Comparison of ENCODE assay signal across 10 cellular contexts in genomic region chr9:37144762-37145161, GRCh38. TPM values are rescaled to one million over a fixed set of nuclear protein-coding genes. Genes with fewer than 3 reads are reported as not detected.
DNase-seq lines count a peak whose midpoint lies in the region; ATAC-seq and TF ChIP-seq lines count a peak whose summit lies in the region.
"Had no signal": no experiment of that assay in that cellular context is flagged by ENCODE, and none has a peak within 500 bp of the region (broad histone marks: within the 10 kb centered on the region; RNA-seq: fewer than 3 reads in every experiment).

No MANE protein-coding gene starts in this region.

- intact Hi-C loops in IMR-90 (cut with micrococcal nuclease) = loop anchor here (5.0 kb wide), 1 partner anchor 113 kb away; no protein-coding TSS in a partner anchor

- no peak overlapping the region for H2BK20ac ChIP-seq in IMR-90 (ENCODE audit: low read depth, low read length)

- H2AK5ac ChIP-seq in IMR-90 (ENCODE audit: low read depth, low read length) = no peak overlapping the region

- H3K56ac ChIP-seq in IMR-90 (ENCODE audit: extremely low read depth, insufficient read depth, low read length) = no peak overlapping the region

- in situ Hi-C loops in IMR-90 (cut with MboI; ENCODE audit: low sequenced_read_pairs) = no loop called here

- no peaks in the 10 kb centered on the region for H3K4me1 ChIP-seq in IMR-90 (ENCODE audit: control insufficient read depth, insufficient read depth, low read length)

- CTCF ChIA-PET in IMR-90 (lab: Yijun Ruan, JAX) = interaction anchor here (0.7 kb wide), 1 partner anchor 10 kb away, joined by 3 read pairs; no protein-coding TSS in a partner anchor

- DNase-seq in COLO829 (ENCODE audit: low spot score) = peak; percentile 22
- DNase-seq in IMR-90 = peak; percentile 38
- DNase-seq in fibroblast of mammary gland (ENCODE audit: low read depth) = peak; percentile 42
- DNase-seq in GOT3 (lab: John Stamatoyannopoulos, UW) = no peak
- no peak for DNase-seq in NK-92 (lab: John Stamatoyannopoulos, UW; ENCODE audit: unreplicated experiment)
- no peak for DNase-seq in NCI-H2171 treated with DMSO at 0.1 percent for 48 hours (lab: John Stamatoyannopoulos, UW)
- DNase-seq in hippocampal formation (lab: John Stamatoyannopoulos, UW) = no peak

- no peak overlapping the region for H2BK15ac ChIP-seq in IMR-90 (ENCODE audit: low read depth, low read length)

- H2AFZ ChIP-seq in IMR-90 (replicated peaks; ENCODE audit: low read length, poor library complexity) = no peak overlapping the region

- TF ChIP-seq CTCF in IMR-90 (conservative IDR thresholded peaks at IDR 0.05; ENCODE audit: low read depth, low read length) = no peak
- TF ChIP-seq CTCF in fibroblast of mammary gland (conservative IDR thresholded peaks at IDR 0.05; ENCODE audit: control insufficient read depth, insufficient read depth, low read depth, low read length) = no peak

- H4K91ac ChIP-seq in IMR-90 (ENCODE audit: insufficient read depth, low read depth, low read length) = no peak overlapping the region

- H2BK5ac ChIP-seq in IMR-90 (ENCODE audit: low read depth, low read length, poor library complexity, severe bottlenecking) = no peak overlapping the region

- H3K27me3 ChIP-seq in IMR-90 (ENCODE audit: control insufficient read depth, insufficient read depth, low read length) = no peaks in the 10 kb centered on the region

- peak; percentile 40 for ATAC-seq in GM19438 (IDR thresholded peaks at IDR 0.05; ENCODE audit: low read depth, unreplicated experiment)
- peak; percentile 67 for ATAC-seq in IMR-90 (ENCODE audit: low read depth)

- no peak for TF ChIP-seq POLR2A in IMR-90 (IDR thresholded peaks at IDR 0.05; ENCODE audit: low read depth, low read length)

- H3K4me3 ChIP-seq in IMR-90 (ENCODE audit: insufficient read depth, low read depth, low read length) (no peak overlapping the region), fibroblast of mammary gland (ENCODE audit: control insufficient read depth, low read depth, low read length) (no peak overlapping the region)
- H3K4me3 ChIP-seq: SK-N-MC, skin epidermis had no signal

- H2BK120ac ChIP-seq in IMR-90 (ENCODE audit: low read depth, low read length) = no peak overlapping the region

- H3K4ac ChIP-seq in IMR-90 (ENCODE audit: low read depth, low read length) = no peak overlapping the region

- 0 out of 2 replicates have a peak overlapping the region, but pooled peaks have one; percentile 7 for H3K14ac ChIP-seq in IMR-90 (replicated peaks; ENCODE audit: low read depth, low read length)

- H3K4me2 ChIP-seq in IMR-90 (ENCODE audit: low read depth, low read length) = no peak overlapping the region

- no peak overlapping the region for H2AK9ac ChIP-seq in IMR-90 (replicated peaks; ENCODE audit: low read depth, low read length, poor library complexity)

- H3K36me3 ChIP-seq in IMR-90 (ENCODE audit: control insufficient read depth, insufficient read depth, low read length) = no peaks in the 10 kb centered on the region

- H3K9ac ChIP-seq in IMR-90 (ENCODE audit: low read depth, low read length) = no peak overlapping the region

- WGBS in IMR-90 (ENCODE audit: extremely low coverage in 2 of 2, insufficient read length in 1 of 2), 2 experiments = 13% methylated on average over 1 of the region's 2 CpGs; no CpG with 5 or more reads in 1 of the 2 experiments

- H3K27ac ChIP-seq in IMR-90 (ENCODE audit: insufficient read depth, low read length) = no peak overlapping the region
- H3K27ac ChIP-seq: SK-N-MC had no signal

- POLR2A ChIA-PET in IMR-90 (lab: Charles Lee; ENCODE audit: unreplicated experiment) = no interaction called here

- 0 out of 2 replicates have a peak overlapping the region, but pooled peaks have one; percentile 12 for H3K23ac ChIP-seq in IMR-90 (ENCODE audit: low read depth, low read length)

- no peaks in the 10 kb centered on the region for H3K9me3 ChIP-seq in IMR-90 (ENCODE audit: control insufficient read depth, insufficient read depth, low read length)

- TF ChIP-seq RAD21 in IMR-90 (IDR thresholded peaks at IDR 0.05; ENCODE audit: low read length) = no peak

- H4K8ac ChIP-seq in IMR-90 (ENCODE audit: low read depth in 2 of 2, low read length in 2 of 2) = no peak overlapping the region

- no TSS peak for BruUV-seq in IMR-90 (replicated peaks; lab: Mats Ljungman, UMichigan)

- no peaks in the 10 kb centered on the region for H4K20me1 ChIP-seq in IMR-90 (ENCODE audit: insufficient read depth, low read length)

- H4K5ac ChIP-seq in IMR-90 (ENCODE audit: low read depth, low read length) = no peak overlapping the region

- H3K79me1 ChIP-seq in IMR-90 (ENCODE audit: low read depth in 1 of 2, low read length in 2 of 2) = peaks cover 4 to 7% of the 10 kb centered on the region in 2 experiments; a peak in 2 of 4 replicates

- no peaks in the 10 kb centered on the region for H3K9me1 ChIP-seq in IMR-90 (ENCODE audit: insufficient read depth, low read length)

- H3K18ac ChIP-seq in IMR-90 (ENCODE audit: low read depth, low read length) = no peak overlapping the region

- dilution Hi-C loops in IMR-90 (cut with HindIII; ENCODE audit: low sequenced_read_pairs, unreplicated experiment) = no loop called here

TF ChIP-seq in IMR-90, 13 proteins besides CTCF, POLR2A, EP300 and RAD21:
- TF ChIP-seq ELK1 (IDR thresholded peaks at IDR 0.05; ENCODE audit: borderline replicate concordance, low read depth, low read length) (no peak), NFE2L2 (IDR thresholded peaks at IDR 0.05; ENCODE audit: low read depth, low read length) (no peak), MAZ (IDR thresholded peaks at IDR 0.05; ENCODE audit: borderline replicate concordance, low read depth, low read length) (no peak), MAFK (IDR thresholded peaks at IDR 0.05; ENCODE audit: low read depth, low read length) (no peak), CHD1 (IDR thresholded peaks at IDR 0.05; ENCODE audit: low read depth, low read length) (no peak), RCOR1 (IDR thresholded peaks at IDR 0.05; ENCODE audit: insufficient replicate concordance, low read length) (no peak), MXI1 (IDR thresholded peaks at IDR 0.05; ENCODE audit: borderline replicate concordance, low read depth, low read length) (no peak), CEBPB (IDR thresholded peaks at IDR 0.05; ENCODE audit: low read depth, low read length) (no peak), SMC3 (IDR thresholded peaks at IDR 0.05; ENCODE audit: low read depth, low read length) (no peak), USF2 (IDR thresholded peaks at IDR 0.05; ENCODE audit: low read depth, low read length) (no peak), RFX5 (IDR thresholded peaks at IDR 0.05; ENCODE audit: low read depth, low read length) (no peak), FOS (IDR thresholded peaks at IDR 0.05; ENCODE audit: low read depth, low read length) (no peak)
TF ChIP-seq in IMR-90: peak in this region for 0.

RNA-seq across cellular contexts. Expression of gene ZCCHC7, which starts 24.4 kb away (rescaled TPM):
- 21.4 and 28.7 TPM in 2 replicates for total RNA-seq in IMR-90 (2012; rRNA removed)
- polyA plus RNA-seq in IMR-90 (2012; rRNA removed) = 13.2 and 13.6 TPM in 2 replicates
- polyA plus RNA-seq in IMR-90 (2012; cell fraction: cytosol; rRNA removed) = 7.7 and 17.7 TPM in 2 replicates
- polyA plus RNA-seq in IMR-90 (2012; cell fraction: nucleus; rRNA removed; ENCODE audit: low replicate concordance) = 4.6 and 18.3 TPM in 2 replicates

Comparison
In these comparisons a context has a peak if more than half of its experiments do, and no peak if none do; other contexts are left out.
1. DNase-seq: peak in COLO829 (single experiment), IMR-90 (single experiment) and fibroblast of mammary gland (single experiment); none in GOT3 (single experiment), NK-92 (single experiment), NCI-H2171 treated with DMSO at 0.1 percent for 48 hours (single experiment) and hippocampal formation (0 of 2).